1 cellular context compared by ENCODE assay signal in the genomic region with DNA sequence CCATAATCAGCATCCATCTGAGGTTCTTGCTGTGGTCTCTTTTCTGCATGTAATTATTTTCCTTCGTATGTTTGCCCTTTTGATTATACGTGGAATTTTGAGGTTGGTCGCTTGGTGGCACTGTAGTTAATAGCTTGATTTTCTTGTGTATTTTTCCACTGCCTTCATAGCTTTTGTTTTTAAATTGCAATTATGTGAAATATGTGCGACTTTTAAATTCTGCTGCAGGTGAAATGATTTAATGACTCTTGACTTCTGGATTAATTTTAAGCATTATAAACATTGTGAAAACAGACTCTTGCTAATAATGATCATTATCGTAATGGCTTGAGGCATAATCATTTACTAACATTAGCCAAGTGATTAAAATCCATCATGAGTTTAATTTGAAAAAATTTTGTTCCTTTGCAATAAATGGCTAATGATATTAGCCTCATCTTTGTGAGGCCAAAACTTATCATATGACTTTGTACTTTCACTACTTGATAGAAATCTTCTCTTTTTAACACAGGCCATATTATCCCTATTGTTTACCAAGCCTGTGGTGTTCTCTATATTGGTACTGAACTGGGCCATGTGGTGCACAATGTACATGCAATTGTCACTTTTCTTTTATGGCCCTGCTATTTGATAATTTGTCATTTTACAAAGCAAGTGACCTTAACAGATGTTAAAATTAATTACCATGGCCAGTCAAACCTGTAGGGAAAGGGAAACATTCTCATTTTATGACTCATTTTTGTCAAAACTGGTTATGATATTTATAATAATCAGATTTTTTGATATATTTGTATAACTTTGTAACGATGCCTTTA.
TF ChIP-seq lines count a peak whose summit lies in the region.

No MANE protein-coding gene starts in this region.

TF ChIP-seq in IMR-90, 13 proteins besides CTCF, POLR2A, EP300 and RAD21:
- TF ChIP-seq BHLHE40 (IDR thresholded peaks at IDR 0.05; ENCODE audit: low read depth, low read length) (no peak), CHD1 (IDR thresholded peaks at IDR 0.05; ENCODE audit: low read depth, low read length) (no peak), FOS (IDR thresholded peaks at IDR 0.05; ENCODE audit: low read depth, low read length) (no peak), MAZ (IDR thresholded peaks at IDR 0.05; ENCODE audit: borderline replicate concordance, low read depth, low read length) (no peak), SMC3 (IDR thresholded peaks at IDR 0.05; ENCODE audit: low read depth, low read length) (peak; percentile 73), NFE2L2 (IDR thresholded peaks at IDR 0.05; ENCODE audit: low read depth, low read length) (no peak)
- TF ChIP-seq, protein P1, sequence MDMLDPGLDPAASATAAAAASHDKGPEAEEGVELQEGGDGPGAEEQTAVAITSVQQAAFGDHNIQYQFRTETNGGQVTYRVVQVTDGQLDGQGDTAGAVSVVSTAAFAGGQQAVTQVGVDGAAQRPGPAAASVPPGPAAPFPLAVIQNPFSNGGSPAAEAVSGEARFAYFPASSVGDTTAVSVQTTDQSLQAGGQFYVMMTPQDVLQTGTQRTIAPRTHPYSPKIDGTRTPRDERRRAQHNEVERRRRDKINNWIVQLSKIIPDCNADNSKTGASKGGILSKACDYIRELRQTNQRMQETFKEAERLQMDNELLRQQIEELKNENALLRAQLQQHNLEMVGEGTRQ (IDR thresholded peaks at IDR 0.05; ENCODE audit: low read depth, low read length), result no peak
